Comparison of ENCODE assay signal across 22 cellular contexts in the genomic region with DNA sequence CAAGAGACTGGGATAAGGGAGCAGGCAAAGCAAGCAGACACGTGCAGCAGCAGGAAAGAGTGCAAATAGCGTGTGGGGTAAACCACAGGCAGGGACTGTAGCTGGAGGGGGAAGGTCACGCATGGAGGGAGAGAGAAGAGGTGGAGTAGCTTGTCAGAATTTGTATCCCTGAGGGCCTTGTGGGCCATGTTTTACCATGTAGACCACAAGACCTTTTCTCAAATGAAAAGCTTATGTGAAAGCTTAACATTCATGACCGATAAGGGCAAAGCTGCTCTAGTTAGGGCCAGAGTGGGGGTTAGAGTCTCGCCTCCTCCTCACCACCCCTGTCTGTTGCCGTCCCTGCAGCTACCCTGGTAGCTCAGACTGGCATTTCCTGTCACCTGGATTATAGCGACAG.
A peak's percentile ranks its signal among the peaks of the same experiment; 100 is the strongest.
DNase-seq lines count a peak whose midpoint lies in the region; ATAC-seq and TF ChIP-seq lines count a peak whose summit lies in the region.
"Had no signal": no experiment of that assay in that cellular context is flagged by ENCODE, and none has a peak within 500 bp of the region (broad histone marks: within the 10 kb centered on the region; RNA-seq: fewer than 3 reads in every experiment).

No MANE protein-coding gene starts in this region.

- TF ChIP-seq CTCF in AG09309 (IDR thresholded peaks at IDR 0.05; ENCODE audit: control insufficient read depth, insufficient read depth, low read depth, low read length, missing control alignments) (no peak), tibial artery (IDR thresholded peaks at IDR 0.05) (no peak)

- DNase-seq in AG09309 (ENCODE audit: low read depth) (peak; percentile 42), NCI-H510A (lab: John Stamatoyannopoulos, UW) (peak; percentile 16), KG1 (lab: John Stamatoyannopoulos, UW) (no peak), tibial artery (no peak)
- DNase-seq in stimulated activated CD4-positive, alpha-beta T cell treated with anti-CD3 and anti-CD28 coated beads, Interleukin-1b, Interleukin-23, amount 100 ng/mL, for 48 hours: no peak
- DNase-seq: activated naive CD8-positive, alpha-beta T cell treated with anti-CD3 and anti-CD28 coated beads, Interleukin-2, amount 10 ng/mL, durations not matched to agents 7 days and 5 days; activated T-cell treated with anti-CD3 and anti-CD28 coated beads, Interleukin-2, amount 50 U/mL, for 72 hours; BE2C; effector memory CD8-positive, alpha-beta T cell; HFFc6; naive B cell; NCI-H1105 treated with DMSO at 0.1 percent for 48 hours; NCI-H2171 treated with DMSO at 0.1 percent for 48 hours; occipital lobe; stimulated activated CD4-positive, alpha-beta T cell treated with anti-CD3 and anti-CD28 coated beads, Interleukin-4, amount 100 ng/mL, for 24 hours; upper lobe of left lung had no signal

- no peak overlapping the region for H3K27ac Mint-ChIP-seq in activated T-helper 17 cell treated with anti-CD3 and anti-CD28 coated beads, Interleukin-2, amount 50 U/mL, for 72 hours
- H3K27ac Mint-ChIP-seq: activated naive CD8-positive, alpha-beta T cell treated with anti-CD3 and anti-CD28 coated beads, Interleukin-2, amount 10 ng/mL, durations not matched to agents 7 days and 5 days; activated T-cell treated with anti-CD3 and anti-CD28 coated beads, Interleukin-2, amount 50 U/mL, for 72 hours; brain; effector memory CD8-positive, alpha-beta T cell; HFFc6; memory B cell; naive B cell had no signal

- no peaks in the 10 kb centered on the region for H3K27me3 ChIP-seq in tibial artery
- H3K27me3 ChIP-seq: BE2C, esophagus muscularis mucosa, upper lobe of left lung had no signal

- H3K36me3 ChIP-seq in tibial artery: no peaks in the 10 kb centered on the region
- H3K36me3 ChIP-seq: BE2C, esophagus muscularis mucosa, upper lobe of left lung had no signal

- no peaks in the 10 kb centered on the region for H3K9me3 Mint-ChIP-seq in activated T-helper 17 cell treated with anti-CD3 and anti-CD28 coated beads, Interleukin-2, amount 50 U/mL, for 72 hours
- H3K9me3 Mint-ChIP-seq: HFFc6, memory B cell had no signal

- no peaks in the 10 kb centered on the region for H3K9me3 ChIP-seq in tibial artery
- H3K9me3 ChIP-seq: BE2C, esophagus muscularis mucosa, upper lobe of left lung had no signal

- ATAC-seq in GM19463 (IDR thresholded peaks at IDR 0.05; ENCODE audit: unreplicated experiment): peak; percentile 32
- peak; percentile 60 for ATAC-seq in HG02973 (IDR thresholded peaks at IDR 0.05; ENCODE audit: unreplicated experiment)
- no peak for ATAC-seq in activated T-helper 17 cell treated with anti-CD3 and anti-CD28 coated beads, Interleukin-2, amount 50 U/mL, for 72 hours (replicated peaks)
- ATAC-seq: activated T-cell treated with anti-CD3 and anti-CD28 coated beads, Interleukin-2, amount 50 U/mL, for 72 hours; effector memory CD8-positive, alpha-beta T cell had no signal

- no peaks in the 10 kb centered on the region for H3K4me1 ChIP-seq in tibial artery
- H3K4me1 ChIP-seq: BE2C, esophagus muscularis mucosa, upper lobe of left lung had no signal

- no peaks in the 10 kb centered on the region for H3K36me3 Mint-ChIP-seq in activated T-helper 17 cell treated with anti-CD3 and anti-CD28 coated beads, Interleukin-2, amount 50 U/mL, for 72 hours (ENCODE audit: low read depth)
- H3K36me3 Mint-ChIP-seq: activated naive CD8-positive, alpha-beta T cell treated with anti-CD3 and anti-CD28 coated beads, Interleukin-2, amount 10 ng/mL, durations not matched to agents 7 days and 5 days; brain; memory B cell; naive B cell had no signal

- H3K4me3 Mint-ChIP-seq in activated T-helper 17 cell treated with anti-CD3 and anti-CD28 coated beads, Interleukin-2, amount 50 U/mL, for 72 hours: no peak overlapping the region
- H3K4me3 Mint-ChIP-seq: activated naive CD8-positive, alpha-beta T cell treated with anti-CD3 and anti-CD28 coated beads, Interleukin-2, amount 10 ng/mL, durations not matched to agents 7 days and 5 days; activated T-cell treated with anti-CD3 and anti-CD28 coated beads, Interleukin-2, amount 50 U/mL, for 72 hours; brain; effector memory CD8-positive, alpha-beta T cell; HFFc6; memory B cell; naive B cell had no signal

- no peak overlapping the region for H3K27ac ChIP-seq in tibial artery
- H3K27ac ChIP-seq: esophagus muscularis mucosa, upper lobe of left lung had no signal

- no peaks in the 10 kb centered on the region for H3K27me3 Mint-ChIP-seq in activated T-helper 17 cell treated with anti-CD3 and anti-CD28 coated beads, Interleukin-2, amount 50 U/mL, for 72 hours
- H3K27me3 Mint-ChIP-seq: activated naive CD8-positive, alpha-beta T cell treated with anti-CD3 and anti-CD28 coated beads, Interleukin-2, amount 10 ng/mL, durations not matched to agents 7 days and 5 days; brain; effector memory CD8-positive, alpha-beta T cell had no signal

- H3K4me3 ChIP-seq in AG09309 (ENCODE audit: control insufficient read depth, low read depth, low read length) (no peak overlapping the region), tibial artery (no peak overlapping the region)
- H3K4me3 ChIP-seq: esophagus muscularis mucosa, upper lobe of left lung had no signal

- intact Hi-C loops in tibial artery (cut with DNase I; ENCODE audit: low total_unique reads): no loop called here

- no peaks in the 10 kb centered on the region for H3K4me1 Mint-ChIP-seq in activated T-helper 17 cell treated with anti-CD3 and anti-CD28 coated beads, Interleukin-2, amount 50 U/mL, for 72 hours
- H3K4me1 Mint-ChIP-seq: activated naive CD8-positive, alpha-beta T cell treated with anti-CD3 and anti-CD28 coated beads, Interleukin-2, amount 10 ng/mL, durations not matched to agents 7 days and 5 days; memory B cell; naive B cell had no signal

Comparison
In these comparisons a context has a peak if more than half of its experiments do, and no peak if none do; other contexts are left out.
1. DNase-seq: peak in AG09309 (single experiment) and NCI-H510A (single experiment); none in stimulated activated CD4-positive, alpha-beta T cell treated with anti-CD3 and anti-CD28 coated beads, Interleukin-1b, Interleukin-23, amount 100 ng/mL, for 48 hours (single experiment), KG1 (single experiment) and tibial artery (0 of 2).